Comparison of ENCODE assay signal across 8 cellular contexts in the genomic region with DNA sequence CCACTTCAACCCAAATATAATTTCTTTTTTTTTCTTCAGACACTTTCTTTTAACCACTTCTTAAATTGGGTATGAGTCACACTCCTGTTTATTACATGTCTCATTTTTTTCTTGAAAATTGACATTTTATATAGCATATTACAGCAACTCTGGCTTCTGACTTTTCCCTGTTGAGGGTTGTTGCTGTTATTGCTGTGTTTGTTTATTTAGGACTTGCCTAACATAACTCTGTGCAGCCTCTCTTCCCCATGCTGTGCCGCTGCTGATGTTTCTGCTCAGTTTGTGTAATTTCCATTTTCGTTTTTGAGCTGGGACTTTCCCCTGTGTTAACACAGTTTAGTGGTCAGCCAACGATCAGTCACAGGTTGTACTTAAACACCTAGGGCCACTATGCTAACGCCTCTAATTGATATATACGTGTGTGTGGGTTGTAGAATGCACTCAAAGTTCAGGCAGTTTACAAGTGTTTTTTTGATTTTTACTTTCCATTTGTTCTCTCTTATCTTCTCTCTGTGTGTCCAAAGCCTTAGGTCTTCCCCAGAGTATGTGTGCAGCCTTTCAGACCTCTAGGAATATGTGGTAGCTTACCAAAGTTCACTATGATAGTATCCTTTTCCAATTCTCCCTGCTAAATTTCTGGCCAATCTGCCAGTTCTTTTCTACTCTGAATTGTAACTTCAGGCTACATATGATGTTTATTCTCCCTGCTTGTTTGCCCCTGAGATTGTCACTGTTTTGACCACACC.
A peak's percentile ranks its signal among the peaks of the same experiment; 100 is the strongest.
DNase-seq lines count a peak whose midpoint lies in the region; ATAC-seq and TF ChIP-seq lines count a peak whose summit lies in the region.

No MANE protein-coding gene starts in this region.

- H3K4me2 ChIP-seq in MM.1S (ENCODE audit: low read depth, low read length): peak overlapping the region; percentile 81

- H3K9ac ChIP-seq in MM.1S (ENCODE audit: low read length): no peak overlapping the region

- H3K27me3 Mint-ChIP-seq in memory B cell: no peaks in the 10 kb centered on the region
- H3K27me3 Mint-ChIP-seq in WTC11 (ENCODE audit: low read depth): no peaks in the 10 kb centered on the region

- no peaks in the 10 kb centered on the region for H3K9me2 ChIP-seq in MM.1S (replicated peaks; ENCODE audit: insufficient read depth, low read length)

- H4K20me1 ChIP-seq in MM.1S (ENCODE audit: insufficient read depth, low read length): no peaks in the 10 kb centered on the region

- TF ChIP-seq CTCF in MM.1S (IDR thresholded peaks at IDR 0.05; ENCODE audit: low read length) (no peak), WTC11 (IDR thresholded peaks at IDR 0.05) (no peak)

- H3K4me3 Mint-ChIP-seq in memory B cell (peak overlapping the region; percentile 54), WTC11 (no peak overlapping the region)

- no peaks in the 10 kb centered on the region for H3K36me3 ChIP-seq in MM.1S (replicated peaks; ENCODE audit: insufficient read depth, low read length)

- 0 out of 2 replicates have a peak, but pooled peaks cover 5% of the 10 kb centered on the region for H3K4me1 ChIP-seq in MM.1S (ENCODE audit: low read length)

- POLR2A ChIA-PET in WTC11 (lab: Charles Lee): no interaction called here

- peak; percentile 82 for DNase-seq in MM.1S
- DNase-seq in memory B cell (ENCODE audit: low spot score in 2 of 2): peak; percentile 13 to 26
- DNase-seq in DMS 273 treated with DMSO at 0.1 percent for 48 hours (lab: John Stamatoyannopoulos, UW): no peak
- DNase-seq in NCI-H128 (lab: John Stamatoyannopoulos, UW; ENCODE audit: unreplicated experiment): no peak
- DNase-seq in central memory CD4-positive, alpha-beta T cell: no peak
- no peak for DNase-seq in WTC11 (ENCODE audit: low spot score)

- no peaks in the 10 kb centered on the region for H3K79me2 ChIP-seq in MM.1S (ENCODE audit: low read length)

- H3K9me3 ChIP-seq in MM.1S (replicated peaks; ENCODE audit: insufficient read depth, low read length): no peaks in the 10 kb centered on the region

- H2AFZ ChIP-seq in MM.1S (ENCODE audit: low read length): peak overlapping the region; percentile 24

- peak overlapping the region; percentile 23; the same call in 1 of the 2 replicates for H3K4me3 ChIP-seq in MM.1S (ENCODE audit: low read length)

- CTCF ChIA-PET in WTC11 (lab: Charles Lee): no interaction called here

- ATAC-seq in GM18519 (IDR thresholded peaks at IDR 0.05; ENCODE audit: low FRiP score, unreplicated experiment) (peak; percentile 98), GM21825 (IDR thresholded peaks at IDR 0.05; ENCODE audit: unreplicated experiment) (peak; percentile 99), memory B cell (ENCODE audit: low read depth) (peak; percentile 97), WTC11 (no peak)

- H3K27ac ChIP-seq in MM.1S (ENCODE audit: low read length): no peak overlapping the region

- no peaks in the 10 kb centered on the region for H3F3A ChIP-seq in MM.1S (ENCODE audit: insufficient read depth, low read length)

- H3K4me1 Mint-ChIP-seq in memory B cell (peaks cover 17% of the 10 kb centered on the region), WTC11 (peaks cover 5% of the 10 kb centered on the region)

- H3K9me3 Mint-ChIP-seq in memory B cell: no peaks in the 10 kb centered on the region
- H3K9me3 Mint-ChIP-seq in WTC11: peaks cover 3% of the 10 kb centered on the region; the same call in 1 of the 2 replicates

- no peaks in the 10 kb centered on the region for H3K27me3 ChIP-seq in MM.1S (replicated peaks; ENCODE audit: insufficient read depth, low read length)

- H3K36me3 Mint-ChIP-seq in memory B cell: peaks cover 12% of the 10 kb centered on the region
- H3K36me3 Mint-ChIP-seq in WTC11: peaks cover 3% of the 10 kb centered on the region; the same call in 1 of the 2 replicates

- peak overlapping the region; percentile 86 for H3K27ac Mint-ChIP-seq in memory B cell
- H3K27ac Mint-ChIP-seq in WTC11: no peak overlapping the region

TF ChIP-seq in WTC11, 78 proteins besides CTCF, POLR2A, EP300 and RAD21:
- TF ChIP-seq ZNF317 (CRISPR knock-in tag; IDR thresholded peaks at IDR 0.05; ENCODE audit: borderline replicate concordance, low read depth) (no peak), MYBL2 (CRISPR knock-in tag; IDR thresholded peaks at IDR 0.05) (no peak), HMGA2 (CRISPR knock-in tag; IDR thresholded peaks at IDR 0.05) (no peak)

Comparison
In these comparisons a context has a peak if more than half of its experiments do, and no peak if none do; other contexts are left out.
1. DNase-seq: peak in MM.1S (single experiment) and memory B cell (2 of 2); none in DMS 273 treated with DMSO at 0.1 percent for 48 hours (single experiment), NCI-H128 (single experiment), central memory CD4-positive, alpha-beta T cell (single experiment) and WTC11 (single experiment).